ENCODE assay signal across 19 cellular contexts in the genomic region with DNA sequence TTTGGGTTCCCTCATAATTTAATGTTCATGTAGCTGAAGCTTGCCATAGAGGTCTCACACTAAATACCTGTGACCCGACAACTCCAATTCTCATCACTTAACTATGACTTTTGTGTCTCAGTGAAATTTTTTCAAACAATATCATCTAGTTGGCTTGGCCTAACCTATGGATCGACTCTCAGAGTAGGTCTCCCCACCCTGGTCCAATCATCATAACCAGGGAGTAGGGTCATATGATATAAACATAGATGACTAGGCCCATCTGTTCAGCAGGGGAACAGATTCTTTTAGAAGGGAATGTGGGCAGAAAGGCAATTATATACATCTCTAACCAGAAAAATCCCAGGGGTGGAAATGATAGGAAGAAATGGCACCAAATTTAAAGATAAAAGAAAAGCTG.
DNase-seq lines count a peak whose midpoint lies in the region; ATAC-seq and TF ChIP-seq lines count a peak whose summit lies in the region.
"Had no signal": no experiment of that assay in that cellular context is flagged by ENCODE, and none has a peak within 500 bp of the region (broad histone marks: within the 10 kb centered on the region; RNA-seq: fewer than 3 reads in every experiment).

No MANE protein-coding gene starts in this region.

- H3K27ac Mint-ChIP-seq in T-helper 1 cell treated with Interleukin-12 subunit alpha and Interleukin-12 subunit beta and Interleukin-4 antibody, amounts not matched to agents 30 μg/mL and 1 μg/mL, for 36 hours = peak overlapping the region; percentile 35
- H3K27ac Mint-ChIP-seq in glutamatergic neuron (ENCODE audit: unreplicated experiment) (no peak overlapping the region), T-helper 17 cell (no peak overlapping the region)
- H3K27ac Mint-ChIP-seq: activated naive CD8-positive, alpha-beta T cell treated with anti-CD3 and anti-CD28 coated beads, Interleukin-2, amount 50 U/mL, for 24 hours had no signal

- H3K36me3 ChIP-seq in BLaER1 (no peaks in the 10 kb centered on the region), Karpas-422 (ENCODE audit: insufficient read depth, low read length) (no peaks in the 10 kb centered on the region)
- H3K36me3 ChIP-seq: MG63, upper lobe of left lung had no signal

- H3K27me3 Mint-ChIP-seq in T-helper 1 cell treated with Interleukin-12 subunit alpha and Interleukin-12 subunit beta and Interleukin-4 antibody, amounts not matched to agents 30 μg/mL and 1 μg/mL, for 36 hours (ENCODE audit: low read depth) = no peaks in the 10 kb centered on the region
- no peaks in the 10 kb centered on the region for H3K27me3 Mint-ChIP-seq in glutamatergic neuron (ENCODE audit: unreplicated experiment)
- no peaks in the 10 kb centered on the region for H3K27me3 Mint-ChIP-seq in T-helper 17 cell
- H3K27me3 Mint-ChIP-seq: activated naive CD8-positive, alpha-beta T cell treated with anti-CD3 and anti-CD28 coated beads, Interleukin-2, amount 50 U/mL, for 24 hours had no signal

- H3K9me3 ChIP-seq in BLaER1 (peaks cover 4% of the 10 kb centered on the region; the same call in 1 of the 2 replicates), Karpas-422 (ENCODE audit: low read length) (no peaks in the 10 kb centered on the region), T-helper 17 cell (ENCODE audit: control insufficient read depth, low read length, poor library complexity, severe bottlenecking) (no peaks in the 10 kb centered on the region)
- H3K9me3 ChIP-seq: upper lobe of left lung had no signal

- no peaks in the 10 kb centered on the region for H3K79me2 ChIP-seq in Karpas-422 (ENCODE audit: low read length)

- H3K4me2 ChIP-seq in BLaER1 (peak overlapping the region; percentile 47), Karpas-422 (ENCODE audit: low read depth, low read length, poor library complexity, severe bottlenecking) (no peak overlapping the region)

- H2AFZ ChIP-seq in Karpas-422 (ENCODE audit: low read length) = 0 out of 2 replicates have a peak overlapping the region, but pooled peaks have one; percentile 7

- H3K4me3 ChIP-seq in BLaER1 (no peak overlapping the region), Karpas-422 (ENCODE audit: low read length) (no peak overlapping the region)
- H3K4me3 ChIP-seq: MG63, upper lobe of left lung had no signal

- DNase-seq in T-helper 1 cell (no peak), Karpas-422 (no peak), inferior parietal cortex (ENCODE audit: extremely low spot score) (peak; percentile 58), DMS114 treated with DMSO at 0.1 percent for 48 hours (lab: John Stamatoyannopoulos, UW; ENCODE audit: unreplicated experiment) (no peak), glutamatergic neuron (no peak), T-helper 17 cell (no peak)
- DNase-seq: 8988T; activated naive CD8-positive, alpha-beta T cell treated with anti-CD3 and anti-CD28 coated beads, Interleukin-2, amount 50 U/mL, for 24 hours; AML-193; COR-L47; MG63; NCI-H1417; NCI-H2081 treated with DMSO at 0.1 percent for 48 hours; PC-3; Right ventricle myocardium superior; upper lobe of left lung had no signal

- ATAC-seq in T-helper 17 cell = no peak
- ATAC-seq: activated naive CD8-positive, alpha-beta T cell treated with anti-CD3 and anti-CD28 coated beads, Interleukin-2, amount 50 U/mL, for 24 hours; HCT116; PC-3 had no signal

- H3K4me1 ChIP-seq in BLaER1 (peaks cover 41% of the 10 kb centered on the region), Karpas-422 (ENCODE audit: low read length) (peaks cover 50% of the 10 kb centered on the region)

- no peaks in the 10 kb centered on the region for H3K27me3 ChIP-seq in BLaER1
- no peaks in the 10 kb centered on the region for H3K27me3 ChIP-seq in Karpas-422 (ENCODE audit: low read length)
- H3K27me3 ChIP-seq: MG63, upper lobe of left lung had no signal

- H3K9me3 Mint-ChIP-seq in T-helper 1 cell treated with Interleukin-12 subunit alpha and Interleukin-12 subunit beta and Interleukin-4 antibody, amounts not matched to agents 30 μg/mL and 1 μg/mL, for 36 hours = peaks cover 9% of the 10 kb centered on the region
- no peaks in the 10 kb centered on the region for H3K9me3 Mint-ChIP-seq in glutamatergic neuron (ENCODE audit: unreplicated experiment)
- H3K9me3 Mint-ChIP-seq: activated naive CD8-positive, alpha-beta T cell treated with anti-CD3 and anti-CD28 coated beads, Interleukin-2, amount 50 U/mL, for 24 hours had no signal

- no peak overlapping the region for H3K9ac ChIP-seq in BLaER1
- H3K9ac ChIP-seq in Karpas-422 (ENCODE audit: low read length) = no peak overlapping the region

- H4K20me1 ChIP-seq in BLaER1 (no peaks in the 10 kb centered on the region), Karpas-422 (ENCODE audit: insufficient read depth, low read depth, low read length) (no peaks in the 10 kb centered on the region)

- no peak for TF ChIP-seq CTCF in glutamatergic neuron (IDR thresholded peaks at IDR 0.05; ENCODE audit: partially characterized antibody, unreplicated experiment)

- H3K9me2 ChIP-seq in Karpas-422 (replicated peaks; ENCODE audit: insufficient read depth, low read length) = no peaks in the 10 kb centered on the region

- H3K27ac ChIP-seq in BLaER1 = no peak overlapping the region
- H3K27ac ChIP-seq in Karpas-422 (ENCODE audit: low read length) = peak overlapping the region; percentile 39
- H3K27ac ChIP-seq: upper lobe of left lung had no signal

- H3K4me1 Mint-ChIP-seq in T-helper 1 cell treated with Interleukin-12 subunit alpha and Interleukin-12 subunit beta and Interleukin-4 antibody, amounts not matched to agents 30 μg/mL and 1 μg/mL, for 36 hours (ENCODE audit: low read depth) = peaks cover 50% of the 10 kb centered on the region
- H3K4me1 Mint-ChIP-seq in glutamatergic neuron (ENCODE audit: low read depth, unreplicated experiment) (no peaks in the 10 kb centered on the region), T-helper 17 cell (peaks cover 12% of the 10 kb centered on the region)

- peaks cover 16% of the 10 kb centered on the region for H3K36me3 Mint-ChIP-seq in T-helper 1 cell treated with Interleukin-12 subunit alpha and Interleukin-12 subunit beta and Interleukin-4 antibody, amounts not matched to agents 30 μg/mL and 1 μg/mL, for 36 hours (ENCODE audit: low read depth)
- H3K36me3 Mint-ChIP-seq in glutamatergic neuron (ENCODE audit: unreplicated experiment) (no peaks in the 10 kb centered on the region), T-helper 17 cell (ENCODE audit: low read depth) (peaks cover 2% of the 10 kb centered on the region)

- no peak overlapping the region for H3K4me3 Mint-ChIP-seq in T-helper 1 cell treated with Interleukin-12 subunit alpha and Interleukin-12 subunit beta and Interleukin-4 antibody, amounts not matched to agents 30 μg/mL and 1 μg/mL, for 36 hours
- H3K4me3 Mint-ChIP-seq in glutamatergic neuron (ENCODE audit: unreplicated experiment) (no peak overlapping the region), T-helper 17 cell (no peak overlapping the region)
- H3K4me3 Mint-ChIP-seq: activated naive CD8-positive, alpha-beta T cell treated with anti-CD3 and anti-CD28 coated beads, Interleukin-2, amount 50 U/mL, for 24 hours had no signal
